Comparison of ENCODE assay signal across 20 cellular contexts in genomic region chr2:134175834-134176233, GRCh38.
DNase-seq lines count a peak whose midpoint lies in the region; ATAC-seq and TF ChIP-seq lines count a peak whose summit lies in the region.
"Had no signal": no experiment of that assay in that cellular context is flagged by ENCODE, and none has a peak within 500 bp of the region (broad histone marks: within the 10 kb centered on the region; RNA-seq: fewer than 3 reads in every experiment).

No MANE protein-coding gene starts in this region.

- no peaks in the 10 kb centered on the region for H3K9me3 Mint-ChIP-seq in CD4-positive, CD25-positive, alpha-beta regulatory T cell
- no peaks in the 10 kb centered on the region for H3K9me3 Mint-ChIP-seq in GM23338
- peaks cover 0 to 2% (median 0%) of the 10 kb centered on the region in 11 donors for H3K9me3 Mint-ChIP-seq in naive thymus-derived CD4-positive, alpha-beta T cell
- no peaks in the 10 kb centered on the region for H3K9me3 Mint-ChIP-seq in Caco-2 (ENCODE audit: unreplicated experiment)
- H3K9me3 Mint-ChIP-seq: activated CD4-positive, alpha-beta T cell treated with anti-CD3 and anti-CD28 coated beads, Interleukin-2, amount 10 ng/mL, durations not matched to agents 24 days and 14 days; activated T-helper 1 cell treated with anti-CD3 and anti-CD28 coated beads, Interleukin-12 subunit alpha, Interleukin-12 subunit beta, Interleukin-2, Interleukin-4 antibody, amounts not matched to agents 30 ng/mL and 10 ng/mL and 1 ng/mL, durations not matched to agents 14 hours and 24 hours and 36 hours had no signal

- H3K9me2 ChIP-seq in GM23338 (ENCODE audit: insufficient read depth) = no peaks in the 10 kb centered on the region

- intact Hi-C loops in naive thymus-derived CD4-positive, alpha-beta T cell (cut with micrococcal nuclease) = no loop called here
- intact Hi-C loops in Caco-2 (cut with micrococcal nuclease; ENCODE audit: unreplicated experiment) = no loop called here

- H2AFZ ChIP-seq in GM23338 = no peak overlapping the region

- H3K4me1 ChIP-seq in CD4-positive, CD25-positive, alpha-beta regulatory T cell (ENCODE audit: control insufficient read depth, insufficient read depth, low read length, poor library complexity, severe bottlenecking) = peaks cover 27% of the 10 kb centered on the region
- H3K4me1 ChIP-seq in GM23338 (ENCODE audit: insufficient read depth) (peaks cover 20% of the 10 kb centered on the region), Caco-2 (no peaks in the 10 kb centered on the region)
- H3K4me1 ChIP-seq in naive thymus-derived CD4-positive, alpha-beta T cell (ENCODE audit: control insufficient read depth in 2 of 2, insufficient read depth in 2 of 2, low read length in 2 of 2) = peaks cover 0 to 27% of the 10 kb centered on the region in 2 donors
- H3K4me1 ChIP-seq: SJSA1 had no signal

- no peaks in the 10 kb centered on the region for H3K36me3 ChIP-seq in CD4-positive, CD25-positive, alpha-beta regulatory T cell (ENCODE audit: control insufficient read depth, insufficient read depth, low read length)
- H3K36me3 ChIP-seq in GM23338 (ENCODE audit: insufficient read depth) (no peaks in the 10 kb centered on the region), Caco-2 (ENCODE audit: control insufficient read depth, insufficient read depth, low read length) (no peaks in the 10 kb centered on the region)
- no peaks in the 10 kb centered on the region for H3K36me3 ChIP-seq in naive thymus-derived CD4-positive, alpha-beta T cell (ENCODE audit: control insufficient read depth in 2 of 3, insufficient read depth in 3 of 3, low read length in 3 of 3)
- H3K36me3 ChIP-seq: esophagus squamous epithelium, SJSA1 had no signal

- CTCF ChIA-PET in naive thymus-derived CD4-positive, alpha-beta T cell (lab: Charles Lee) = no interaction called here
- CTCF ChIA-PET in Caco-2 (lab: Charles Lee) = no interaction called here

- H3F3A ChIP-seq in GM23338 (replicated peaks; ENCODE audit: low read depth) = no peaks in the 10 kb centered on the region

- peaks cover 38 to 86% (median 70%) of the 10 kb centered on the region in 4 donors for H3K4me1 Mint-ChIP-seq in CD4-positive, CD25-positive, alpha-beta regulatory T cell
- H3K4me1 Mint-ChIP-seq in GM23338 (peaks cover 38% of the 10 kb centered on the region), Caco-2 (ENCODE audit: low read depth, unreplicated experiment) (no peaks in the 10 kb centered on the region)
- H3K4me1 Mint-ChIP-seq in naive thymus-derived CD4-positive, alpha-beta T cell = peaks cover 28 to 90% (median 84%) of the 10 kb centered on the region in 7 donors

- POLR2A ChIA-PET in naive thymus-derived CD4-positive, alpha-beta T cell (lab: Charles Lee) = no interaction called here
- POLR2A ChIA-PET in Caco-2 (lab: Charles Lee) = no interaction called here

- H4K20me1 ChIP-seq in GM23338 (replicated peaks; ENCODE audit: insufficient read depth) = peaks cover 15% of the 10 kb centered on the region

- peak overlapping the region; percentile 61 to 90 (median 81) for H3K27ac Mint-ChIP-seq in CD4-positive, CD25-positive, alpha-beta regulatory T cell
- H3K27ac Mint-ChIP-seq in GM23338 (peak overlapping the region; percentile 43; the same call in 1 of the 2 replicates), Caco-2 (ENCODE audit: unreplicated experiment) (no peak overlapping the region)
- H3K27ac Mint-ChIP-seq in naive thymus-derived CD4-positive, alpha-beta T cell = peak overlapping the region in 8 of 9 donors; percentile 8 to 89 (median 75)
- H3K27ac Mint-ChIP-seq: activated CD4-positive, alpha-beta T cell treated with anti-CD3 and anti-CD28 coated beads, Interleukin-2, amount 10 ng/mL, durations not matched to agents 24 days and 14 days; activated T-helper 1 cell treated with anti-CD3 and anti-CD28 coated beads, Interleukin-12 subunit alpha, Interleukin-12 subunit beta, Interleukin-2, Interleukin-4 antibody, amounts not matched to agents 30 ng/mL and 10 ng/mL and 1 ng/mL, durations not matched to agents 14 hours and 24 hours and 36 hours had no signal

- no peak overlapping the region for H3K27ac ChIP-seq in CD4-positive, CD25-positive, alpha-beta regulatory T cell (ENCODE audit: insufficient read depth, low read length, poor library complexity, severe bottlenecking)
- no peak overlapping the region for H3K27ac ChIP-seq in GM23338 (ENCODE audit: low read depth)
- H3K27ac ChIP-seq in caudate nucleus (ENCODE audit: low read depth, low read length) = peak overlapping the region; percentile 5
- H3K27ac ChIP-seq in naive thymus-derived CD4-positive, alpha-beta T cell (ENCODE audit: low read depth, low read length) = no peak overlapping the region
- H3K27ac ChIP-seq: esophagus squamous epithelium, SJSA1 had no signal

- H3K36me3 Mint-ChIP-seq in CD4-positive, CD25-positive, alpha-beta regulatory T cell = no peaks in the 10 kb centered on the region
- H3K36me3 Mint-ChIP-seq in GM23338 (ENCODE audit: low read depth) (peaks cover 5% of the 10 kb centered on the region; the same call in 2 of the 3 replicates), Caco-2 (ENCODE audit: insufficient read depth, unreplicated experiment) (no peaks in the 10 kb centered on the region)
- peaks cover 0 to 4% (median 0%) of the 10 kb centered on the region in 5 donors for H3K36me3 Mint-ChIP-seq in naive thymus-derived CD4-positive, alpha-beta T cell

- H3K79me2 ChIP-seq in GM23338 (replicated peaks; ENCODE audit: insufficient read depth) = peaks cover 66% of the 10 kb centered on the region

- H3K4me3 ChIP-seq in CD4-positive, CD25-positive, alpha-beta regulatory T cell (ENCODE audit: low read depth, low read length) = no peak overlapping the region
- H3K4me3 ChIP-seq in GM23338 = no peak overlapping the region
- no peak overlapping the region for H3K4me3 ChIP-seq in naive thymus-derived CD4-positive, alpha-beta T cell (ENCODE audit: low read length)
- H3K4me3 ChIP-seq in Caco-2 (ENCODE audit: low read depth, low read length) = no peak overlapping the region
- H3K4me3 ChIP-seq: esophagus squamous epithelium, SJSA1 had no signal

- no TSS peak for BruUV-seq in Caco-2 (replicated peaks; lab: Mats Ljungman, UMichigan)

- TF ChIP-seq CTCF in GM23338 (conservative IDR thresholded peaks at IDR 0.05; ENCODE audit: low read depth in 2 of 2) (no peak), Caco-2 (IDR thresholded peaks at IDR 0.05; ENCODE audit: insufficient read depth in 1 of 2, low read depth in 1 of 2, low read length in 1 of 2, severe bottlenecking in 1 of 2, unreplicated experiment in 1 of 2) (no peak)

- ATAC-seq in CD4-positive, CD25-positive, alpha-beta regulatory T cell (ENCODE audit: low read depth in 2 of 2) = no peak
- ATAC-seq in GM23338 = no peak
- no peak for ATAC-seq in naive thymus-derived CD4-positive, alpha-beta T cell

- no peak for DNase-seq in CD4-positive, CD25-positive, alpha-beta regulatory T cell
- DNase-seq in GM23338 (ENCODE audit: low spot score) = no peak
- DNase-seq in caudate nucleus (lab: John Stamatoyannopoulos, UW) = no peak
- no peak for DNase-seq in naive thymus-derived CD4-positive, alpha-beta T cell
- no peak for DNase-seq in Caco-2
- no peak for DNase-seq in NCI-H2081 treated with DMSO at 0.1 percent for 48 hours (lab: John Stamatoyannopoulos, UW)
- DNase-seq in HCEC 1CT = no peak
- DNase-seq in DMS53 (lab: John Stamatoyannopoulos, UW) = no peak
- DNase-seq: activated CD4-positive, alpha-beta T cell treated with anti-CD3 and anti-CD28 coated beads, Interleukin-2, amount 10 ng/mL, durations not matched to agents 24 days and 14 days; activated naive CD4-positive, alpha-beta T cell treated with anti-CD3 and anti-CD28 coated beads, Interleukin-2, amount 50 U/mL, for 16 hours; effector CD8-positive, alpha-beta T cell; esophagus squamous epithelium; GDM1; hippocampal formation; midbrain; T-helper 2 cell; trophoblast cell had no signal

- H3K9me3 ChIP-seq in CD4-positive, CD25-positive, alpha-beta regulatory T cell (ENCODE audit: control insufficient read depth in 2 of 2, low read length in 2 of 2) = no peaks in the 10 kb centered on the region
- H3K9me3 ChIP-seq in naive thymus-derived CD4-positive, alpha-beta T cell (ENCODE audit: control insufficient read depth in 2 of 3, low read length in 3 of 3) = no peaks in the 10 kb centered on the region
- H3K9me3 ChIP-seq in Caco-2 = no peaks in the 10 kb centered on the region
- H3K9me3 ChIP-seq: esophagus squamous epithelium, SJSA1 had no signal

- H3K27me3 Mint-ChIP-seq in CD4-positive, CD25-positive, alpha-beta regulatory T cell = no peaks in the 10 kb centered on the region
- H3K27me3 Mint-ChIP-seq in GM23338 (ENCODE audit: insufficient read depth, low read depth, poor library complexity) (peaks cover 2% of the 10 kb centered on the region), Caco-2 (ENCODE audit: insufficient read depth, unreplicated experiment) (no peaks in the 10 kb centered on the region)
- H3K27me3 Mint-ChIP-seq in naive thymus-derived CD4-positive, alpha-beta T cell = no peaks in the 10 kb centered on the region
- H3K27me3 Mint-ChIP-seq: activated CD4-positive, alpha-beta T cell treated with anti-CD3 and anti-CD28 coated beads, Interleukin-2, amount 10 ng/mL, durations not matched to agents 24 days and 14 days; progenitor cell of endocrine pancreas had no signal

- no peaks in the 10 kb centered on the region for H3K27me3 ChIP-seq in CD4-positive, CD25-positive, alpha-beta regulatory T cell (ENCODE audit: control insufficient read depth, insufficient read depth, low read length)
- H3K27me3 ChIP-seq in GM23338 (ENCODE audit: insufficient read depth) (no peaks in the 10 kb centered on the region), Caco-2 (replicated peaks; ENCODE audit: control insufficient read depth, insufficient read depth, low read length) (no peaks in the 10 kb centered on the region)
- no peaks in the 10 kb centered on the region for H3K27me3 ChIP-seq in naive thymus-derived CD4-positive, alpha-beta T cell (ENCODE audit: control insufficient read depth in 2 of 2, insufficient read depth in 2 of 2, low read length in 2 of 2)
- H3K27me3 ChIP-seq: esophagus squamous epithelium, SJSA1 had no signal

- no peak overlapping the region for H3K4me2 ChIP-seq in GM23338

- no peak overlapping the region for H3K4me3 Mint-ChIP-seq in CD4-positive, CD25-positive, alpha-beta regulatory T cell
- H3K4me3 Mint-ChIP-seq in GM23338 (no peak overlapping the region), Caco-2 (ENCODE audit: unreplicated experiment) (no peak overlapping the region)
- no peak overlapping the region for H3K4me3 Mint-ChIP-seq in naive thymus-derived CD4-positive, alpha-beta T cell
- H3K4me3 Mint-ChIP-seq: activated CD4-positive, alpha-beta T cell treated with anti-CD3 and anti-CD28 coated beads, Interleukin-2, amount 10 ng/mL, durations not matched to agents 24 days and 14 days; activated T-helper 1 cell treated with anti-CD3 and anti-CD28 coated beads, Interleukin-12 subunit alpha, Interleukin-12 subunit beta, Interleukin-2, Interleukin-4 antibody, amounts not matched to agents 30 ng/mL and 10 ng/mL and 1 ng/mL, durations not matched to agents 14 hours and 24 hours and 36 hours had no signal

TF ChIP-seq in GM23338, 12 proteins besides CTCF, POLR2A, EP300 and RAD21 (continues in another document):
- no peak for TF ChIP-seq EZH2phosphoT487 (IDR thresholded peaks at IDR 0.05; ENCODE audit: unreplicated experiment)
- no peak for TF ChIP-seq CREB1 (CRISPR knock-in tag; IDR thresholded peaks at IDR 0.05; ENCODE audit: low read depth)
- TF ChIP-seq ZNF331 (CRISPR knock-in tag; IDR thresholded peaks at IDR 0.05; ENCODE audit: low read depth) = no peak
